Comparison of ENCODE assay signal across 20 cellular contexts in genomic region chr16:47069841-47070584, GRCh38.
"Had no signal": no experiment of that assay in that cellular context is flagged by ENCODE, and none has a peak within 500 bp of the region (broad histone marks: within the 10 kb centered on the region; RNA-seq: fewer than 3 reads in every experiment).

No MANE protein-coding gene starts in this region.

- H3K4me3 Mint-ChIP-seq: activated naive CD4-positive, alpha-beta T cell treated with anti-CD3 and anti-CD28 coated beads for 36 hours; activated T-cell treated with anti-CD3 and anti-CD28 coated beads, Interleukin-2, amount 50 U/mL, for 4 hours; mesothelial cell of epicardium; nephron had no signal

- H3K9me3 ChIP-seq: body of pancreas, thyroid gland had no signal

- H3K36me3 Mint-ChIP-seq: immature natural killer cell, mesothelial cell of epicardium had no signal

- H3K27me3 ChIP-seq: body of pancreas, cardiac muscle cell, thyroid gland had no signal

- H3K4me1 ChIP-seq: body of pancreas, left ventricle myocardium inferior, thyroid gland had no signal

- H3K27ac Mint-ChIP-seq: activated naive CD4-positive, alpha-beta T cell treated with anti-CD3 and anti-CD28 coated beads for 36 hours; mesothelial cell of epicardium; nephron had no signal

- DNase-seq: activated CD4-positive, alpha-beta T cell treated with anti-CD3 and anti-CD28 coated beads, Interleukin-2, amount 50 U/mL, for 1 hour; activated naive CD4-positive, alpha-beta T cell treated with anti-CD3 and anti-CD28 coated beads for 36 hours; activated T-cell treated with anti-CD3 and anti-CD28 coated beads, Interleukin-2, amount 50 U/mL, for 4 hours; body of pancreas; foreskin fibroblast; immature natural killer cell; kidney glomerular epithelial cell; left ventricle myocardium inferior; SHP77 treated with DMSO at 0.1 percent for 48 hours; stimulated activated CD4-positive, alpha-beta T cell treated with anti-CD3 and anti-CD28 coated beads, Interleukin-4, amount 100 ng/mL, for 24 hours; stimulated activated naive CD4-positive, alpha-beta T cell treated with Interleukin-2 at 50 U/mL for 16 hours; substantia nigra; SW 1271; thyroid gland had no signal

- H3K9me3 Mint-ChIP-seq: immature natural killer cell, nephron had no signal

- H3K4me3 ChIP-seq: body of pancreas, cardiac muscle cell, left ventricle myocardium inferior, SK-N-MC, thyroid gland had no signal

- ATAC-seq: activated CD4-positive, CD25-positive, alpha-beta regulatory T cell treated with anti-CD3 and anti-CD28 coated beads, Interleukin-2, amount 50 U/mL, for 24 hours; activated T-cell treated with anti-CD3 and anti-CD28 coated beads, Interleukin-2, amount 50 U/mL, for 4 hours; body of pancreas had no signal

- H3K4me1 Mint-ChIP-seq: mesothelial cell of epicardium, nephron had no signal

- H3K36me3 ChIP-seq: cardiac muscle cell, left ventricle myocardium inferior, thyroid gland had no signal

- H3K27ac ChIP-seq: body of pancreas, cardiac muscle cell, epithelial cell of prostate, left ventricle myocardium inferior, SK-N-MC, thyroid gland had no signal
